Comparison of ENCODE assay signal across 2 cellular contexts in genomic region chr12:46786774-46787173, GRCh38.
TF ChIP-seq lines count a peak whose summit lies in the region.

No MANE protein-coding gene starts in this region.

TF ChIP-seq in SK-N-SH treated with all-trans-retinoic acid at 6 μM for 48 hours, 23 proteins besides CTCF, POLR2A, EP300 and RAD21 (continued from another document):
- TF ChIP-seq PATZ1 (CRISPR knock-in tag; IDR thresholded peaks at IDR 0.05; ENCODE audit: borderline replicate concordance): no peak
- no peak for TF ChIP-seq TCF4 (CRISPR knock-in tag; IDR thresholded peaks at IDR 0.05; ENCODE audit: borderline replicate concordance)
- TF ChIP-seq PPARA (CRISPR knock-in tag; IDR thresholded peaks at IDR 0.05; ENCODE audit: borderline replicate concordance): no peak
- TF ChIP-seq POU6F1 (CRISPR knock-in tag; IDR thresholded peaks at IDR 0.05; ENCODE audit: borderline replicate concordance, low read depth): no peak
- TF ChIP-seq RARB (CRISPR knock-in tag; IDR thresholded peaks at IDR 0.05): no peak
- no peak for TF ChIP-seq ARNTL (CRISPR knock-in tag; IDR thresholded peaks at IDR 0.05; ENCODE audit: borderline replicate concordance, low read depth)
- no peak for TF ChIP-seq ZNF565 (CRISPR knock-in tag; conservative IDR thresholded peaks at IDR 0.05; ENCODE audit: low read depth)
- TF ChIP-seq OSR1 (CRISPR knock-in tag; IDR thresholded peaks at IDR 0.05): no peak
- no peak for TF ChIP-seq ZFP30 (CRISPR knock-in tag; IDR thresholded peaks at IDR 0.05)

TF ChIP-seq in GM23338, 12 proteins besides CTCF, POLR2A, EP300 and RAD21 (continued from another document):
- TF ChIP-seq EZH2phosphoT487 (IDR thresholded peaks at IDR 0.05; ENCODE audit: unreplicated experiment) (no peak), ETS1 (IDR thresholded peaks at IDR 0.05) (no peak)
TF ChIP-seq in GM23338: peak in this region for 0.
